ENCODE assay signal across 18 cellular contexts in genomic region chr6:82843291-82843885, GRCh38.
"Had no signal": no experiment of that assay in that cellular context is flagged by ENCODE, and none has a peak within 500 bp of the region (broad histone marks: within the 10 kb centered on the region; RNA-seq: fewer than 3 reads in every experiment).

No MANE protein-coding gene starts in this region.

- H3K36me3 ChIP-seq: breast epithelium, left lung, thyroid gland had no signal

- ATAC-seq: left lung; naive thymus-derived CD4-positive, alpha-beta T cell; stimulated activated naive B cell treated with anti-CD40 and anti-IgM and Interleukin-4, amounts not matched to agents 10 μg/mL and 1 μg/mL and 100 μg/mL, for 72 hours had no signal

- DNase-seq: activated CD4-positive, alpha-beta T cell treated with anti-CD3 and anti-CD28 coated beads for 1 hour; activated CD4-positive, alpha-beta T cell treated with anti-CD3 and anti-CD28 coated beads, Interleukin-2, amount 50 U/mL, for 4 hours; activated naive CD4-positive, alpha-beta T cell; activated naive CD8-positive, alpha-beta T cell treated with anti-CD3 and anti-CD28 coated beads, Interleukin-2, amount 10 ng/mL, durations not matched to agents 7 days and 5 days; activated T-cell treated with anti-CD3 and anti-CD28 coated beads for 4 hours; aorta; dorsolateral prefrontal cortex; endodermal cell; erythroblast; left lung; naive thymus-derived CD4-positive, alpha-beta T cell; stimulated activated CD4-positive, alpha-beta T cell treated with anti-CD3 and anti-CD28 coated beads, Interleukin-2, amount 100 ng/mL, for 48 hours; stimulated activated naive B cell treated with anti-CD40 and anti-IgM and Interleukin-4, amounts not matched to agents 10 μg/mL and 1 μg/mL and 100 μg/mL, for 72 hours; T1000; thyroid gland had no signal

- H3K27ac ChIP-seq: breast epithelium, dorsolateral prefrontal cortex, hepatocyte, left lung, parathyroid adenoma, thyroid gland had no signal

- H3K9me3 ChIP-seq: breast epithelium, left lung, thyroid gland had no signal

- H2AFZ ChIP-seq: hepatocyte, parathyroid adenoma had no signal

- H3K4me3 ChIP-seq: breast epithelium, dorsolateral prefrontal cortex, hepatocyte, left lung, thyroid gland had no signal

- H3K4me1 ChIP-seq: breast epithelium, left lung, parathyroid adenoma, thyroid gland had no signal

- H3K9ac ChIP-seq: parathyroid adenoma had no signal

- H3K27me3 ChIP-seq: breast epithelium, dorsolateral prefrontal cortex, hepatocyte, left lung, thyroid gland had no signal

- H3K4me2 ChIP-seq: hepatocyte had no signal

- H3K79me2 ChIP-seq: hepatocyte, parathyroid adenoma had no signal
